ENCODE assay signal across 1 cellular context in genomic region chr10:78215645-78216044, GRCh38.
TF ChIP-seq lines count a peak whose summit lies in the region.

No MANE protein-coding gene starts in this region.

TF ChIP-seq in GM23338, 12 proteins besides CTCF, POLR2A, EP300 and RAD21 (continued from another document):
- TF ChIP-seq ZNF462 (CRISPR knock-in tag; IDR thresholded peaks at IDR 0.05), result no peak
- no peak for TF ChIP-seq REST (IDR thresholded peaks at IDR 0.05; ENCODE audit: unreplicated experiment)
- no peak for TF ChIP-seq ZNF114 (CRISPR knock-in tag; IDR thresholded peaks at IDR 0.05)
- no peak for TF ChIP-seq ZNF331 (CRISPR knock-in tag; IDR thresholded peaks at IDR 0.05; ENCODE audit: low read depth)
- no peak for TF ChIP-seq POLR2AphosphoS5 (IDR thresholded peaks at IDR 0.05; ENCODE audit: low read depth)
